23 cellular contexts compared by ENCODE assay signal in the genomic region with DNA sequence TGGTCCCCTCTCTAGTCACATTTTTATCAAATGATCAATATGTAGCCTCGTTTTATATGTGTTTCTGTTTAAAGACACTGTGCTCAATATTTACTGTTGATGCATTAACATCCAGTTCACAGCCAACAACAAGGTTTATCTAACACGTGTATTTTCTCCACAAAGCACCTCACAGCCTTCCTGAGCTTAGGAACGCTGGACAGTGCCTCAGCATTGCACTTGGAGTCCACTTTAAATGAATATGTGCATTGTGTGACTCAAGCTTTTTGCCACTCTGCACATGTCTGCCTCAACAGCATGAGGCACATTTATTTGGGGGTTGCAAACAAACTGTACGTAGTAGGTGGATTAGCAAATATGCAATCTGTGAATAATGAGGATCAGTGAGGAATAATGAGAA. TPM values are rescaled to one million over a fixed set of nuclear protein-coding genes. Genes with fewer than 3 reads are reported as not detected.
A peak's percentile ranks its signal among the peaks of the same experiment; 100 is the strongest.
DNase-seq lines count a peak whose midpoint lies in the region; ATAC-seq, FAIRE-seq and TF ChIP-seq lines count a peak whose summit lies in the region.
"Had no signal": no experiment of that assay in that cellular context is flagged by ENCODE, and none has a peak within 500 bp of the region (broad histone marks: within the 10 kb centered on the region; RNA-seq: fewer than 3 reads in every experiment).

No MANE protein-coding gene starts in this region.

- FAIRE-seq in GM12891 (lab: Jason Lieb, UNC), result peak; percentile 26
- FAIRE-seq: D721Med, GM12892, H1 had no signal

- H3K4me1 ChIP-seq in cardiac muscle cell (ENCODE audit: low read depth) (no peaks in the 10 kb centered on the region), HEK293 (ENCODE audit: control insufficient read depth, insufficient read depth, low read length) (no peaks in the 10 kb centered on the region)

- TF ChIP-seq CTCF in cardiac muscle cell (IDR thresholded peaks at IDR 0.05; ENCODE audit: low read depth, low read length), result no peak
- no peak for TF ChIP-seq CTCF in HEK293 (tag by site-specific recombination; IDR thresholded peaks at IDR 0.05)
- TF ChIP-seq CTCF in activated CD8-positive, alpha-beta T cell treated with anti-CD3 and anti-CD28 coated beads for 36 hours (IDR thresholded peaks at IDR 0.05), result no peak

- no peak for ATAC-seq in Right ventricle myocardium inferior
- no peak for ATAC-seq in activated CD8-positive, alpha-beta T cell treated with anti-CD3 and anti-CD28 coated beads for 36 hours
- ATAC-seq: CD8-positive, alpha-beta T cell had no signal

- peak; percentile 14 to 18 for DNase-seq in cardiac muscle cell (ENCODE audit: low read depth in 1 of 2, low spot score in 1 of 2)
- DNase-seq in Right ventricle myocardium inferior (ENCODE audit: missing footprints), result no peak
- DNase-seq in GM12891 (ENCODE audit: insufficient read length, low spot score), result no peak
- DNase-seq in NCI-H69 (lab: John Stamatoyannopoulos, UW), result no peak
- DNase-seq in GM03348 (ENCODE audit: low spot score), result no peak
- DNase-seq in activated CD8-positive, alpha-beta T cell treated with anti-CD3 and anti-CD28 coated beads for 36 hours, result no peak
- DNase-seq: Caco-2; CD4-positive, CD25-positive, alpha-beta regulatory T cell; CD8-positive, alpha-beta T cell; DMS 273 treated with DMSO at 0.1 percent for 48 hours; DMS79; EL; GDM1; H7; HCEC 1CT had no signal

- no peak for TF ChIP-seq POLR2A in GM12891 (IDR thresholded peaks at IDR 0.05; ENCODE audit: low read depth, low read length)

- H3K4me1 Mint-ChIP-seq in activated CD8-positive, alpha-beta T cell treated with anti-CD3 and anti-CD28 coated beads for 36 hours (ENCODE audit: low read depth), result no peaks in the 10 kb centered on the region
- H3K4me1 Mint-ChIP-seq: CD4-positive, CD25-positive, alpha-beta regulatory T cell had no signal

- POLR2A ChIA-PET in HEK293 (lab: Yijun Ruan, JAX), result no interaction called here
- POLR2A ChIA-PET in activated CD8-positive, alpha-beta T cell treated with anti-CD3 and anti-CD28 coated beads for 36 hours (lab: Charles Lee), result no interaction called here

- CTCF ChIA-PET in HEK293 (lab: Yijun Ruan, JAX), result no interaction called here
- CTCF ChIA-PET in activated CD8-positive, alpha-beta T cell treated with anti-CD3 and anti-CD28 coated beads for 36 hours (lab: Charles Lee), result interaction anchor here (0.7 kb wide), 1 partner anchor 538 kb away, joined by 4 read pairs; no protein-coding TSS in a partner anchor

- no peaks in the 10 kb centered on the region for H3K36me3 Mint-ChIP-seq in activated CD8-positive, alpha-beta T cell treated with anti-CD3 and anti-CD28 coated beads for 36 hours (ENCODE audit: low read depth)
- H3K36me3 Mint-ChIP-seq: CD4-positive, CD25-positive, alpha-beta regulatory T cell; CD8-positive, alpha-beta T cell had no signal

- H3K4me3 ChIP-seq in cardiac muscle cell (no peak overlapping the region), HEK293 (ENCODE audit: low read depth, low read length) (no peak overlapping the region)

- no peaks in the 10 kb centered on the region for H3K9me3 ChIP-seq in cardiac muscle cell (ENCODE audit: low read depth)
- no peaks in the 10 kb centered on the region for H3K9me3 ChIP-seq in HEK293 (ENCODE audit: control insufficient read depth, insufficient read depth, low read depth, low read length)

- peaks cover 8% of the 10 kb centered on the region for H3K27me3 Mint-ChIP-seq in activated CD8-positive, alpha-beta T cell treated with anti-CD3 and anti-CD28 coated beads for 36 hours

- intact Hi-C loops in Right ventricle myocardium inferior (cut with DNase I), result no loop called here
- intact Hi-C loops in activated CD8-positive, alpha-beta T cell treated with anti-CD3 and anti-CD28 coated beads for 36 hours (cut with micrococcal nuclease), result no loop called here

- no peak overlapping the region for H3K27ac ChIP-seq in cardiac muscle cell
- H3K27ac ChIP-seq in HEK293 (ENCODE audit: extremely low read depth, low read depth, low read length), result no peak overlapping the region
- H3K27ac ChIP-seq: C4-2B had no signal

- no peaks in the 10 kb centered on the region for H3K9me3 Mint-ChIP-seq in activated CD8-positive, alpha-beta T cell treated with anti-CD3 and anti-CD28 coated beads for 36 hours

- H3K4me3 Mint-ChIP-seq in activated CD8-positive, alpha-beta T cell treated with anti-CD3 and anti-CD28 coated beads for 36 hours, result no peak overlapping the region
- H3K4me3 Mint-ChIP-seq: CD4-positive, CD25-positive, alpha-beta regulatory T cell; CD8-positive, alpha-beta T cell had no signal

- no peaks in the 10 kb centered on the region for H3K36me3 ChIP-seq in cardiac muscle cell
- no peaks in the 10 kb centered on the region for H3K36me3 ChIP-seq in HEK293 (ENCODE audit: control insufficient read depth in 2 of 2, insufficient read depth in 1 of 2, low read length in 2 of 2)

- no peaks in the 10 kb centered on the region for H3K27me3 ChIP-seq in cardiac muscle cell

- no peak overlapping the region for H3K27ac Mint-ChIP-seq in activated CD8-positive, alpha-beta T cell treated with anti-CD3 and anti-CD28 coated beads for 36 hours
- H3K27ac Mint-ChIP-seq: CD4-positive, CD25-positive, alpha-beta regulatory T cell; CD8-positive, alpha-beta T cell had no signal

TF ChIP-seq in GM12891, 5 proteins besides CTCF, POLR2A, EP300 and RAD21:
- no peak for TF ChIP-seq POU2F2 (IDR thresholded peaks at IDR 0.05; ENCODE audit: low read depth, low read length)
- no peak for TF ChIP-seq TAF1 (IDR thresholded peaks at IDR 0.05; ENCODE audit: low read depth, low read length)

TF ChIP-seq in HEK293, 187 proteins besides CTCF, POLR2A, EP300 and RAD21:
- no peak for TF ChIP-seq BCL11B (tag by site-specific recombination; IDR thresholded peaks at IDR 0.05; ENCODE audit: low read depth)
- no peak for TF ChIP-seq KLF7 (tag by site-specific recombination; IDR thresholded peaks at IDR 0.05; ENCODE audit: borderline replicate concordance)
- TF ChIP-seq, protein P1, sequence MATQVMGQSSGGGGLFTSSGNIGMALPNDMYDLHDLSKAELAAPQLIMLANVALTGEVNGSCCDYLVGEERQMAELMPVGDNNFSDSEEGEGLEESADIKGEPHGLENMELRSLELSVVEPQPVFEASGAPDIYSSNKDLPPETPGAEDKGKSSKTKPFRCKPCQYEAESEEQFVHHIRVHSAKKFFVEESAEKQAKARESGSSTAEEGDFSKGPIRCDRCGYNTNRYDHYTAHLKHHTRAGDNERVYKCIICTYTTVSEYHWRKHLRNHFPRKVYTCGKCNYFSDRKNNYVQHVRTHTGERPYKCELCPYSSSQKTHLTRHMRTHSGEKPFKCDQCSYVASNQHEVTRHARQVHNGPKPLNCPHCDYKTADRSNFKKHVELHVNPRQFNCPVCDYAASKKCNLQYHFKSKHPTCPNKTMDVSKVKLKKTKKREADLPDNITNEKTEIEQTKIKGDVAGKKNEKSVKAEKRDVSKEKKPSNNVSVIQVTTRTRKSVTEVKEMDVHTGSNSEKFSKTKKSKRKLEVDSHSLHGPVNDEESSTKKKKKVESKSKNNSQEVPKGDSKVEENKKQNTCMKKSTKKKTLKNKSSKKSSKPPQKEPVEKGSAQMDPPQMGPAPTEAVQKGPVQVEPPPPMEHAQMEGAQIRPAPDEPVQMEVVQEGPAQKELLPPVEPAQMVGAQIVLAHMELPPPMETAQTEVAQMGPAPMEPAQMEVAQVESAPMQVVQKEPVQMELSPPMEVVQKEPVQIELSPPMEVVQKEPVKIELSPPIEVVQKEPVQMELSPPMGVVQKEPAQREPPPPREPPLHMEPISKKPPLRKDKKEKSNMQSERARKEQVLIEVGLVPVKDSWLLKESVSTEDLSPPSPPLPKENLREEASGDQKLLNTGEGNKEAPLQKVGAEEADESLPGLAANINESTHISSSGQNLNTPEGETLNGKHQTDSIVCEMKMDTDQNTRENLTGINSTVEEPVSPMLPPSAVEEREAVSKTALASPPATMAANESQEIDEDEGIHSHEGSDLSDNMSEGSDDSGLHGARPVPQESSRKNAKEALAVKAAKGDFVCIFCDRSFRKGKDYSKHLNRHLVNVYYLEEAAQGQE (tag by site-specific recombination; IDR thresholded peaks at IDR 0.05), result peak; percentile 87
- no peak for TF ChIP-seq ZNF394 (tag by site-specific recombination; IDR thresholded peaks at IDR 0.05; ENCODE audit: borderline replicate concordance)

TF ChIP-seq in PFSK-1, 5 proteins besides CTCF, POLR2A, EP300 and RAD21:
- TF ChIP-seq, protein P1 (IDR thresholded peaks at IDR 0.05; ENCODE audit: insufficient read depth in 1 of 2, low read depth in 2 of 2, low read length in 2 of 2), result peak; percentile 73 to 90; a peak in 3 of 4 replicates
- TF ChIP-seq FOXP2 (optimal IDR thresholded peaks at IDR 0.05; ENCODE audit: borderline replicate concordance, extremely low read depth, extremely low read length, insufficient read depth), result no peak

RNA-seq across cellular contexts. Expression of a gene that starts 4.9 kb away (rescaled TPM):
- total RNA-seq in cardiac muscle cell (not detected in 2 replicates), Right ventricle myocardium inferior (not detected)
- not detected in 2 replicates for polyA plus RNA-seq in cardiac muscle cell
- polyA plus RNA-seq in GM12891 (2012; ENCODE audit: low read depth, missing spikeins), result 1.0 TPM
- not detected for polyA plus RNA-seq in PFSK-1 (2012; ENCODE audit: insufficient read length, low read depth)
- total RNA-seq in activated CD8-positive, alpha-beta T cell treated with anti-CD3 and anti-CD28 coated beads for 36 hours, result under 1 TPM in 1 of 2 experiments, not detected in 1; 0.32 TPM
- total RNA-seq: A172; A673; CD4-positive, CD25-positive, alpha-beta regulatory T cell; CD8-positive, alpha-beta T cell; H7 had no signal
- polyA plus RNA-seq: CD4-positive, CD25-positive, alpha-beta regulatory T cell had no signal

Comparison
In these comparisons a context has a peak if more than half of its experiments do, and no peak if none do; other contexts are left out.
1. DNase-seq: peak in cardiac muscle cell (2 of 2); none in Right ventricle myocardium inferior (single experiment), GM12891 (single experiment), NCI-H69 (single experiment), GM03348 (single experiment) and activated CD8-positive, alpha-beta T cell treated with anti-CD3 and anti-CD28 coated beads for 36 hours (single experiment).